ENCODE assay signal across 8 cellular contexts in the genomic region with DNA sequence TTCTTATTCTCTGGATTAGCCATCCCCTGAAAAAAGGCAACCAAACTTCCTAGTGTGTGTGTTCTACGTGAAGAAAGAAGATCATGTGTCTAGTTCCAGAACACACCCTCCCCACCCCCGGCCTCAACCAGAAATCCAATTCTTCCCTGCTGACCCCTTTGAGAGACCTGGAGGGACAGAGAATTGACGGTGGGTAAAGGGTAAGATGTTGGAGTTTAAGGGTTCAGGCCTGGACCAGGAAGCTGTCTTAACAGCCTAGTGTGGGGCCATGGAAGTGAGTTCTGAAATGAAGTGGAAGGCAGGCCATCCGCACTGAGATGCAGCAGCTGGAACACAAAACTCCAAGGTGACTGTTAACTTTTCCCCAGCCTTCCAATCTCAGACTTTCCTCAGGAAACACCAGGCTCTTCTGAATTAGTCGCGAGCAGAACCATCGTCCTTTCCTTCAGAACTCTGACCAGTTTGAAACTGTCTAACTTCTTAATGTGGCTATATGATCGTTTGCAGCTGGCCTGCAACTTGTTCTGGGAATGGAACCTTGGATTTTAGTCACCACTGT. TPM values are rescaled to one million over a fixed set of nuclear protein-coding genes. Genes with fewer than 3 reads are reported as not detected.
DNase-seq lines count a peak whose midpoint lies in the region; ATAC-seq and TF ChIP-seq lines count a peak whose summit lies in the region.

No MANE protein-coding gene starts in this region.

- peak overlapping the region; percentile 94 to 98 (median 97) for H3K4me3 Mint-ChIP-seq in T-cell

- H3K27me3 ChIP-seq in psoas muscle (ENCODE audit: insufficient read depth in 3 of 3, low read length in 2 of 3), result no peaks in the 10 kb centered on the region

- H3K27me3 Mint-ChIP-seq in T-cell, result no peaks in the 10 kb centered on the region

- ATAC-seq in T-cell (replicated peaks in 1 of 4) (no peak), psoas muscle (no peak), left lobe of liver (no peak), GM18498 (IDR thresholded peaks at IDR 0.05; ENCODE audit: unreplicated experiment) (no peak), GM21526 (IDR thresholded peaks at IDR 0.05; ENCODE audit: low FRiP score, unreplicated experiment) (no peak)

- peaks cover 39 to 53% (median 47%) of the 10 kb centered on the region in 3 donors for H3K4me1 Mint-ChIP-seq in T-cell

- peaks cover 37% of the 10 kb centered on the region for H3K36me3 Mint-ChIP-seq in T-cell

- peak overlapping the region; percentile 88 for H3K27ac ChIP-seq in psoas muscle

- intact Hi-C loops in psoas muscle (cut with DNase I), result no loop called here

- peak overlapping the region; percentile 99 for H3K4me3 ChIP-seq in GM08714 (ENCODE audit: low read length)
- peak overlapping the region; percentile 91 for H3K4me3 ChIP-seq in fibroblast of pulmonary artery (replicated peaks; ENCODE audit: low read depth, low read length)
- peak overlapping the region; percentile 94 for H3K4me3 ChIP-seq in psoas muscle

- no peaks in the 10 kb centered on the region for H3K9me3 ChIP-seq in psoas muscle

- DNase-seq in T-cell (no peak), fibroblast of pulmonary artery (ENCODE audit: low read depth) (peak; percentile 20), psoas muscle (no peak), left lobe of liver (ENCODE audit: low spot score) (no peak), NCI-H2171 (lab: John Stamatoyannopoulos, UW) (no peak)

- POLR2A ChIA-PET in T-cell (lab: Charles Lee), result interaction anchor here in 1 of 2 donors (0.5 to 1.6 kb wide), 2 partner anchors 86 to 357 kb away, joined by 4 to 8 read pairs; partner anchors contain the start of gene SMARCAL1

- CTCF ChIA-PET in T-cell (lab: Charles Lee), result interaction anchor here (0.6 to 1.1 kb wide), 3 partner anchors 384 to 1200 kb away, joined by 4 to 7 read pairs (median 5); no protein-coding TSS in a partner anchor

- H3K4me1 ChIP-seq in psoas muscle, result peaks cover 26% of the 10 kb centered on the region

- peaks cover 16 to 36% of the 10 kb centered on the region in 2 donors for H3K36me3 ChIP-seq in psoas muscle (ENCODE audit: insufficient read depth in 1 of 2, low read depth in 1 of 2)

- H3K27ac Mint-ChIP-seq in T-cell, result peak overlapping the region; percentile 89 to 95

- no peak for TF ChIP-seq CTCF in fibroblast of pulmonary artery (IDR thresholded peaks at IDR 0.05; ENCODE audit: low read length, missing control alignments)
- TF ChIP-seq CTCF in psoas muscle (IDR thresholded peaks at IDR 0.05), result no peak

- 29 to 36% (median 35%) methylated on average over 8 of the region's 8 CpGs for WGBS in psoas muscle, 3 donors

- H3K9me3 Mint-ChIP-seq in T-cell, result no peaks in the 10 kb centered on the region

RNA-seq across cellular contexts. Expression of gene RPL37A, which starts 0.8 kb away (rescaled TPM):
- total RNA-seq in T-cell (1,000 to 10,000 TPM; 3,102 to 3,715 (median 3,468) TPM), psoas muscle (1,000 to 10,000 TPM; 2,701 to 3,343 (median 3,007) TPM), left lobe of liver (825 TPM)
- 1,000 to 10,000 TPM; 4,667 to 6,936 (median 5,431) TPM for polyA plus RNA-seq in psoas muscle
